In genomic region chr5:65625743-65626142, GRCh38 we compare ENCODE assay signal across 8 cellular contexts.
DNase-seq lines count a peak whose midpoint lies in the region; ATAC-seq lines count a peak whose summit lies in the region.

No MANE protein-coding gene starts in this region.

- peak overlapping the region; percentile 94 for H3K27ac Mint-ChIP-seq in T-helper 2 cell treated with Interferon-gamma antibody and Interleukin-4, amounts not matched to agents 5 μg/mL and 100 μg/mL, for 36 hours
- H3K27ac Mint-ChIP-seq in stimulated activated effector memory CD8-positive, alpha-beta T cell treated with anti-CD3 and anti-CD28 coated beads, Interleukin-12 subunit alpha, Interleukin-12 subunit beta, amount 100 ng/mL, for 72 hours: peak overlapping the region; percentile 97

- H3K4me1 Mint-ChIP-seq in T-helper 2 cell treated with Interferon-gamma antibody and Interleukin-4, amounts not matched to agents 5 μg/mL and 100 μg/mL, for 36 hours (ENCODE audit: low read depth): peaks cover 23% of the 10 kb centered on the region
- peaks cover 22% of the 10 kb centered on the region for H3K4me1 Mint-ChIP-seq in stimulated activated effector memory CD8-positive, alpha-beta T cell treated with anti-CD3 and anti-CD28 coated beads, Interleukin-12 subunit alpha, Interleukin-12 subunit beta, amount 100 ng/mL, for 72 hours

- DNase-seq in NCI-H82 (lab: John Stamatoyannopoulos, UW): peak; percentile 1
- no peak for DNase-seq in NCI-H82 treated with DMSO at 0.1 percent for 48 hours (lab: John Stamatoyannopoulos, UW; ENCODE audit: unreplicated experiment)
- no peak for DNase-seq in T-helper 2 cell treated with Interferon-gamma antibody and Interleukin-4, amounts not matched to agents 5 μg/mL and 100 μg/mL, for 36 hours (ENCODE audit: low spot score)
- peak; percentile 2 for DNase-seq in globus pallidus (ENCODE audit: low spot score)
- no peak for DNase-seq in stimulated activated effector memory CD8-positive, alpha-beta T cell treated with anti-CD3 and anti-CD28 coated beads, Interleukin-12 subunit alpha, Interleukin-12 subunit beta, amount 100 ng/mL, for 72 hours (ENCODE audit: low spot score in 2 of 2)
- DNase-seq in cerebellar nuclear complex (lab: John Stamatoyannopoulos, UW): no peak
- DNase-seq in activated CD4-positive, alpha-beta T cell treated with anti-CD3 and anti-CD28 coated beads, Interleukin-2, amount 50 U/mL, for 48 hours: no peak
- DNase-seq in activated CD4-positive, CD25-positive, alpha-beta regulatory T cell treated with anti-CD3 and anti-CD28 coated beads, Interleukin-2, amount 50 U/mL, for 72 hours: no peak

- H3K4me3 Mint-ChIP-seq in T-helper 2 cell treated with Interferon-gamma antibody and Interleukin-4, amounts not matched to agents 5 μg/mL and 100 μg/mL, for 36 hours: peak overlapping the region; percentile 91
- H3K4me3 Mint-ChIP-seq in stimulated activated effector memory CD8-positive, alpha-beta T cell treated with anti-CD3 and anti-CD28 coated beads, Interleukin-12 subunit alpha, Interleukin-12 subunit beta, amount 100 ng/mL, for 72 hours: peak overlapping the region; percentile 90

- H3K9me3 Mint-ChIP-seq in T-helper 2 cell treated with Interferon-gamma antibody and Interleukin-4, amounts not matched to agents 5 μg/mL and 100 μg/mL, for 36 hours: no peaks in the 10 kb centered on the region
- no peaks in the 10 kb centered on the region for H3K9me3 Mint-ChIP-seq in stimulated activated effector memory CD8-positive, alpha-beta T cell treated with anti-CD3 and anti-CD28 coated beads, Interleukin-12 subunit alpha, Interleukin-12 subunit beta, amount 100 ng/mL, for 72 hours

- H3K27me3 Mint-ChIP-seq in T-helper 2 cell treated with Interferon-gamma antibody and Interleukin-4, amounts not matched to agents 5 μg/mL and 100 μg/mL, for 36 hours (ENCODE audit: low read depth): no peaks in the 10 kb centered on the region

- ATAC-seq in stimulated activated effector memory CD8-positive, alpha-beta T cell treated with anti-CD3 and anti-CD28 coated beads, Interleukin-12 subunit alpha, Interleukin-12 subunit beta, amount 100 ng/mL, for 72 hours: no peak

- peaks cover 11% of the 10 kb centered on the region for H3K36me3 Mint-ChIP-seq in T-helper 2 cell treated with Interferon-gamma antibody and Interleukin-4, amounts not matched to agents 5 μg/mL and 100 μg/mL, for 36 hours (ENCODE audit: low read depth)
- peaks cover 60% of the 10 kb centered on the region for H3K36me3 Mint-ChIP-seq in stimulated activated effector memory CD8-positive, alpha-beta T cell treated with anti-CD3 and anti-CD28 coated beads, Interleukin-12 subunit alpha, Interleukin-12 subunit beta, amount 100 ng/mL, for 72 hours

Comparison
In these comparisons a context has a peak if more than half of its experiments do, and no peak if none do; other contexts are left out.
1. DNase-seq: peak in NCI-H82 (single experiment) and globus pallidus (single experiment); none in NCI-H82 treated with DMSO at 0.1 percent for 48 hours (single experiment), T-helper 2 cell treated with Interferon-gamma antibody and Interleukin-4, amounts not matched to agents 5 μg/mL and 100 μg/mL, for 36 hours (single experiment), stimulated activated effector memory CD8-positive, alpha-beta T cell treated with anti-CD3 and anti-CD28 coated beads, Interleukin-12 subunit alpha, Interleukin-12 subunit beta, amount 100 ng/mL, for 72 hours (0 of 2), cerebellar nuclear complex (0 of 2), activated CD4-positive, alpha-beta T cell treated with anti-CD3 and anti-CD28 coated beads, Interleukin-2, amount 50 U/mL, for 48 hours (0 of 2) and activated CD4-positive, CD25-positive, alpha-beta regulatory T cell treated with anti-CD3 and anti-CD28 coated beads, Interleukin-2, amount 50 U/mL, for 72 hours (single experiment).